8 cellular contexts compared by ENCODE assay signal in genomic region chr14:55579724-55580400, GRCh38. TPM values are rescaled to one million over a fixed set of nuclear protein-coding genes. Genes with fewer than 3 reads are reported as not detected.
DNase-seq lines count a peak whose midpoint lies in the region; ATAC-seq and TF ChIP-seq lines count a peak whose summit lies in the region.

Gene KTN1 (plus strand): TSS chr14:55580207. CDS start chr14:55612049, 31,842 bp downstream.

- no peaks in the 10 kb centered on the region for H3K9me2 ChIP-seq in Karpas-422 (replicated peaks; ENCODE audit: insufficient read depth, low read length)

- H3K36me3 ChIP-seq in Karpas-422 (ENCODE audit: insufficient read depth, low read length), result peaks cover 12% of the 10 kb centered on the region; the same call in 1 of the 2 replicates
- H3K36me3 ChIP-seq in SJCRH30, result no peaks in the 10 kb centered on the region; the same call in 1 of the 2 replicates
- H3K36me3 ChIP-seq in neuron (ENCODE audit: insufficient read depth, low read length), result peaks cover 3% of the 10 kb centered on the region
- peaks cover 0 to 3% (median 0%) of the 10 kb centered on the region in 5 donors for H3K36me3 ChIP-seq in subcutaneous abdominal adipose tissue (ENCODE audit: control insufficient read depth in 5 of 5, insufficient read depth in 5 of 5, low read length in 5 of 5)

- DNase-seq in Daoy (ENCODE audit: low read depth), result peak; percentile 95
- peak; percentile 96 for DNase-seq in Karpas-422
- peak; percentile 77 to 84 for DNase-seq in SJCRH30
- peak; percentile 84 for DNase-seq in activated gamma-delta T cell treated with Interleukin-2 at 50 U/mL for 16 hours
- peak; percentile 59 to 78 for DNase-seq in foreskin keratinocyte

- H3K27ac ChIP-seq in Karpas-422 (ENCODE audit: low read length) (peak within 1 kb of the TSS; percentile 76), SJCRH30 (peak within 1 kb of the TSS; percentile 90), foreskin keratinocyte (peak within 1 kb of the TSS; percentile 80), subcutaneous abdominal adipose tissue (ENCODE audit: low read depth, low read length) (peak within 1 kb of the TSS; percentile 95)

- H3K4me1 ChIP-seq in Karpas-422 (ENCODE audit: low read length), result peaks cover 56% of the 10 kb centered on the region
- H3K4me1 ChIP-seq in SJCRH30, result peaks cover 11% of the 10 kb centered on the region; the same call in 1 of the 2 replicates
- peaks cover 28% of the 10 kb centered on the region for H3K4me1 ChIP-seq in foreskin keratinocyte
- peaks cover 18% of the 10 kb centered on the region for H3K4me1 ChIP-seq in neuron (ENCODE audit: insufficient read depth, low read length)
- peaks cover 2 to 37% (median 35%) of the 10 kb centered on the region in 5 donors for H3K4me1 ChIP-seq in subcutaneous abdominal adipose tissue (ENCODE audit: control insufficient read depth in 5 of 5, insufficient read depth in 5 of 5, low read length in 5 of 5)

- H3K27me3 ChIP-seq in Karpas-422 (ENCODE audit: low read length) (no peaks in the 10 kb centered on the region), SJCRH30 (no peaks in the 10 kb centered on the region), foreskin keratinocyte (no peaks in the 10 kb centered on the region), neuron (ENCODE audit: insufficient read depth, low read length) (no peaks in the 10 kb centered on the region), subcutaneous abdominal adipose tissue (ENCODE audit: control insufficient read depth in 5 of 5, insufficient read depth in 4 of 5, low read length in 5 of 5) (no peaks in the 10 kb centered on the region)

- H3K9me3 ChIP-seq in Karpas-422 (ENCODE audit: low read length) (no peaks in the 10 kb centered on the region), SJCRH30 (replicated peaks) (no peaks in the 10 kb centered on the region), neuron (ENCODE audit: low read length) (no peaks in the 10 kb centered on the region), subcutaneous abdominal adipose tissue (ENCODE audit: control insufficient read depth in 5 of 5, low read length in 5 of 5) (no peaks in the 10 kb centered on the region)

- H3K4me2 ChIP-seq in Karpas-422 (ENCODE audit: low read depth, low read length, poor library complexity, severe bottlenecking), result peak within 1 kb of the TSS; percentile 83

- TF ChIP-seq CTCF in foreskin keratinocyte (conservative IDR thresholded peaks at IDR 0.05), result no peak

- peaks cover 51% of the 10 kb centered on the region for H3K79me2 ChIP-seq in Karpas-422 (ENCODE audit: low read length)

- H4K20me1 ChIP-seq in Karpas-422 (ENCODE audit: insufficient read depth, low read depth, low read length), result peaks cover 41% of the 10 kb centered on the region

- H3K9ac ChIP-seq in Karpas-422 (ENCODE audit: low read length) (peak within 1 kb of the TSS; percentile 85), subcutaneous abdominal adipose tissue (ENCODE audit: low read length in 5 of 5) (peak within 1 kb of the TSS; percentile 81 to 94 (median 91))

- ATAC-seq in GM21786 (IDR thresholded peaks at IDR 0.05; ENCODE audit: unreplicated experiment), result peak; percentile 75
- peak; percentile 91 for ATAC-seq in foreskin keratinocyte

- H2AFZ ChIP-seq in Karpas-422 (ENCODE audit: low read length) (peak within 1 kb of the TSS; percentile 98), neuron (ENCODE audit: low read depth, low read length) (peak within 1 kb of the TSS; percentile 89)

- H3K4me3 ChIP-seq in Karpas-422 (ENCODE audit: low read length), result peak within 1 kb of the TSS; percentile 89
- peak within 1 kb of the TSS; percentile 93 for H3K4me3 ChIP-seq in SJCRH30
- peak within 1 kb of the TSS; percentile 67 for H3K4me3 ChIP-seq in neuron (ENCODE audit: low read length)
- peak within 1 kb of the TSS; percentile 89 to 95 (median 92) for H3K4me3 ChIP-seq in subcutaneous abdominal adipose tissue (ENCODE audit: low read depth in 1 of 5, low read length in 5 of 5)

RNA-seq across cellular contexts. Expression of gene KTN1, which starts in this region (rescaled TPM):
- total RNA-seq in Daoy (2014; rRNA removed; shearing (Covaris generic)), result 221 and 307 TPM in 2 replicates
- total RNA-seq in Karpas-422 (2014; rRNA removed; shearing (Covaris generic); ENCODE audit: low replicate concordance), result 150 and 212 TPM in 2 replicates
- 154 and 178 TPM in 2 replicates for total RNA-seq in SJCRH30 (2014; rRNA removed; shearing (Covaris generic))
- total RNA-seq in foreskin keratinocyte, result 183 and 195 TPM in 2 replicates
- 87.7 and 102 TPM in 2 replicates for polyA plus RNA-seq in foreskin keratinocyte

Comparison
In these comparisons a context has a peak if more than half of its experiments do, and no peak if none do; other contexts are left out.
1. Peak in every context shown above with its lines: DNase-seq, ATAC-seq, H3K4me3 ChIP-seq and H3K27ac ChIP-seq.